Comparison of ENCODE assay signal across 7 cellular contexts in genomic region chr16:61246592-61246991, GRCh38.
"Had no signal": no experiment of that assay in that cellular context is flagged by ENCODE, and none has a peak within 500 bp of the region (broad histone marks: within the 10 kb centered on the region; RNA-seq: fewer than 3 reads in every experiment).

No MANE protein-coding gene starts in this region.

- H3K9ac ChIP-seq: KMS-11 had no signal

- H3K27ac ChIP-seq: KMS-11 had no signal

- H3K4me2 ChIP-seq: GM23338, KMS-11 had no signal

- FAIRE-seq: HTR-8/SVneo had no signal

- H3K4me3 ChIP-seq: GM23338 had no signal

- H2AFZ ChIP-seq: GM23338 had no signal

- DNase-seq: H9, HCEC 1CT, Karpas-422, KBM-7 had no signal

- ATAC-seq: GM23338 had no signal
